8 cellular contexts compared by ENCODE assay signal in genomic region chr3:151085889-151086483, GRCh38. TPM values are rescaled to one million over a fixed set of nuclear protein-coding genes. Genes with fewer than 3 reads are reported as not detected.
DNase-seq lines count a peak whose midpoint lies in the region; ATAC-seq and TF ChIP-seq lines count a peak whose summit lies in the region.

No MANE protein-coding gene starts in this region.

- H3K27ac Mint-ChIP-seq in activated naive CD8-positive, alpha-beta T cell = no peak overlapping the region

- no peak overlapping the region for H3K27ac ChIP-seq in right cardiac atrium (ENCODE audit: low read length)
- peak overlapping the region in 3 of 4 donors; percentile 58 to 63 (median 59) for H3K27ac ChIP-seq in sigmoid colon

- H3K9me3 ChIP-seq in right cardiac atrium (ENCODE audit: control insufficient read depth, low read length) (no peaks in the 10 kb centered on the region), sigmoid colon (no peaks in the 10 kb centered on the region)

- H3K4me3 ChIP-seq in NB4 (ENCODE audit: low read depth, low read length) = peak overlapping the region; percentile 38
- peak overlapping the region; percentile 93 for H3K4me3 ChIP-seq in right cardiac atrium (ENCODE audit: low read length)
- peak overlapping the region; percentile 43 to 67 (median 61) for H3K4me3 ChIP-seq in sigmoid colon

- WGBS in right cardiac atrium = under 1% methylated on average over 60 of the region's 60 CpGs
- WGBS in sigmoid colon, 2 donors = 1% methylated on average over 60 of the region's 60 CpGs

- no peaks in the 10 kb centered on the region for H3K36me3 Mint-ChIP-seq in activated naive CD8-positive, alpha-beta T cell

- no peaks in the 10 kb centered on the region for H3K9me3 Mint-ChIP-seq in activated naive CD8-positive, alpha-beta T cell (ENCODE audit: low read depth)

- H3K27me3 ChIP-seq in right cardiac atrium (ENCODE audit: control insufficient read depth, insufficient read depth) (no peaks in the 10 kb centered on the region), sigmoid colon (peaks cover 0 to 11% (median 0%) of the 10 kb centered on the region in 3 donors)

- H3K27me3 Mint-ChIP-seq in activated naive CD8-positive, alpha-beta T cell = peaks cover 21% of the 10 kb centered on the region

- TF ChIP-seq EP300 in sigmoid colon (IDR thresholded peaks at IDR 0.05) = no peak

- H3K4me1 ChIP-seq in right cardiac atrium (ENCODE audit: control insufficient read depth, insufficient read depth, low read length) (no peaks in the 10 kb centered on the region), sigmoid colon (peaks cover 0 to 26% (median 15%) of the 10 kb centered on the region in 4 donors)

- ATAC-seq in GM21825 (IDR thresholded peaks at IDR 0.05; ENCODE audit: unreplicated experiment) (peak; percentile 25), right cardiac atrium (peak; percentile 19 to 47)

- TF ChIP-seq POLR2A in NB4 (IDR thresholded peaks at IDR 0.05; ENCODE audit: extremely low read depth, insufficient read length) (no peak), sigmoid colon (IDR thresholded peaks at IDR 0.05) (no peak)

- H3K4me3 Mint-ChIP-seq in activated naive CD8-positive, alpha-beta T cell = peak overlapping the region; percentile 91

- TF ChIP-seq CTCF in NB4 (IDR thresholded peaks at IDR 0.05; ENCODE audit: low read depth, low read length) (no peak), sigmoid colon (IDR thresholded peaks at IDR 0.05) (no peak)

- peak; percentile 23 for DNase-seq in EL
- DNase-seq in NB4 (ENCODE audit: low read depth) = peak; percentile 11
- DNase-seq in right cardiac atrium = peak; percentile 15 to 66 (median 59)
- DNase-seq in sigmoid colon = no peak
- DNase-seq in pons (ENCODE audit: low spot score) = no peak
- DNase-seq in kidney glomerular epithelial cell (lab: John Stamatoyannopoulos, UW) = no peak

- H3K4me1 Mint-ChIP-seq in activated naive CD8-positive, alpha-beta T cell (ENCODE audit: low read depth) = peaks cover 11% of the 10 kb centered on the region

- intact Hi-C loops in right cardiac atrium (cut with DNase I) = no loop called here
- intact Hi-C loops in sigmoid colon (cut with DNase I) = no loop called here

- no peaks in the 10 kb centered on the region for H3K36me3 ChIP-seq in sigmoid colon

RNA-seq across cellular contexts. Expression of gene MED12L, which starts 0.5 kb away (rescaled TPM):
- total RNA-seq in right cardiac atrium = 1 to 10 TPM in 1 of 4 donors, under 1 TPM in 3; 0.65 to 1.2 (median 0.77) TPM
- polyA plus RNA-seq in right cardiac atrium = 0.25 TPM
- under 1 TPM; 0.16 to 0.71 (median 0.48) TPM for total RNA-seq in sigmoid colon
- polyA plus RNA-seq in sigmoid colon = under 1 TPM in 1 of 3 donors, not detected in 2; 0.19 TPM

Comparison
In these comparisons a context has a peak if more than half of its experiments do, and no peak if none do; other contexts are left out.
1. DNase-seq: peak in EL (single experiment), NB4 (single experiment) and right cardiac atrium (3 of 3); none in sigmoid colon (single experiment), pons (single experiment) and kidney glomerular epithelial cell (single experiment).
2. H3K4me3 ChIP-seq: peak in every context shown above with its lines; median percentile 93 in right cardiac atrium; 61 in sigmoid colon; 38 in NB4.